ENCODE assay signal across 9 cellular contexts in genomic region chr3:69948246-69948862, GRCh38. TPM values are rescaled to one million over a fixed set of nuclear protein-coding genes. Genes with fewer than 3 reads are reported as not detected.
A peak's percentile ranks its signal among the peaks of the same experiment; 100 is the strongest.
DNase-seq lines count a peak whose midpoint lies in the region; ATAC-seq and TF ChIP-seq lines count a peak whose summit lies in the region.
"Had no signal": no experiment of that assay in that cellular context is flagged by ENCODE, and none has a peak within 500 bp of the region (broad histone marks: within the 10 kb centered on the region; RNA-seq: fewer than 3 reads in every experiment).

No MANE protein-coding gene starts in this region.

- intact Hi-C loops in activated CD8-positive, alpha-beta T cell treated with anti-CD3 and anti-CD28 coated beads for 36 hours (cut with micrococcal nuclease), result no loop called here
- intact Hi-C loops in esophagus muscularis mucosa (cut with DNase I), result loop anchor here (5.0 to 10.0 kb wide), 2 partner anchors 154 to 646 kb away; no protein-coding TSS in a partner anchor

- no peak overlapping the region for H3K4me3 ChIP-seq in NT2/D1 (ENCODE audit: insufficient read length, low read depth)
- H3K4me3 ChIP-seq in esophagus muscularis mucosa, result no peak overlapping the region

- H3K4me1 ChIP-seq in NT2/D1 (ENCODE audit: insufficient read depth, insufficient read length) (no peaks in the 10 kb centered on the region), esophagus muscularis mucosa (peaks cover 7 to 28% (median 26%) of the 10 kb centered on the region in 4 donors)

- TF ChIP-seq EP300 in esophagus muscularis mucosa (IDR thresholded peaks at IDR 0.05), result no peak

- H3K4me3 Mint-ChIP-seq in activated CD8-positive, alpha-beta T cell treated with anti-CD3 and anti-CD28 coated beads for 36 hours, result no peak overlapping the region
- H3K4me3 Mint-ChIP-seq in activated CD8-positive, alpha-beta T cell treated with anti-CD3 and anti-CD28 coated beads, Interleukin-2, amount 10 ng/mL, durations not matched to agents 7 days and 5 days, result no peak overlapping the region
- no peak overlapping the region for H3K4me3 Mint-ChIP-seq in progenitor cell of endocrine pancreas (ENCODE audit: low read depth)
- H3K4me3 Mint-ChIP-seq in activated T-cell treated with anti-CD3 and anti-CD28 coated beads, Interleukin-2, amount 50 U/mL, for 72 hours, result no peak overlapping the region
- H3K4me3 Mint-ChIP-seq: central memory CD8-positive, alpha-beta T cell had no signal

- POLR2A ChIA-PET in activated CD8-positive, alpha-beta T cell treated with anti-CD3 and anti-CD28 coated beads for 36 hours (lab: Charles Lee), result interaction anchor here (0.6 kb wide), 1 partner anchor 9 kb away, joined by 3 read pairs; no protein-coding TSS in a partner anchor
- POLR2A ChIA-PET in activated CD8-positive, alpha-beta T cell treated with anti-CD3 and anti-CD28 coated beads, Interleukin-2, amount 10 ng/mL, durations not matched to agents 7 days and 5 days (lab: Charles Lee), result no interaction called here

- peak overlapping the region in 2 of 4 donors; percentile 8 to 28 for H3K27ac ChIP-seq in esophagus muscularis mucosa (replicated peaks in 1 of 4)

- WGBS in esophagus muscularis mucosa, result 8% methylated on average over 4 of the region's 4 CpGs

- no peak overlapping the region for H3K27ac Mint-ChIP-seq in activated CD8-positive, alpha-beta T cell treated with anti-CD3 and anti-CD28 coated beads for 36 hours
- no peak overlapping the region for H3K27ac Mint-ChIP-seq in activated CD8-positive, alpha-beta T cell treated with anti-CD3 and anti-CD28 coated beads, Interleukin-2, amount 10 ng/mL, durations not matched to agents 7 days and 5 days
- H3K27ac Mint-ChIP-seq in progenitor cell of endocrine pancreas, result no peak overlapping the region
- no peak overlapping the region for H3K27ac Mint-ChIP-seq in activated T-cell treated with anti-CD3 and anti-CD28 coated beads, Interleukin-2, amount 50 U/mL, for 72 hours

- TF ChIP-seq POLR2A in esophagus muscularis mucosa (IDR thresholded peaks at IDR 0.05; ENCODE audit: low read depth), result no peak

- H3K9me3 Mint-ChIP-seq in activated CD8-positive, alpha-beta T cell treated with anti-CD3 and anti-CD28 coated beads for 36 hours, result no peaks in the 10 kb centered on the region
- H3K9me3 Mint-ChIP-seq in activated CD8-positive, alpha-beta T cell treated with anti-CD3 and anti-CD28 coated beads, Interleukin-2, amount 10 ng/mL, durations not matched to agents 7 days and 5 days (ENCODE audit: insufficient read depth), result no peaks in the 10 kb centered on the region
- H3K9me3 Mint-ChIP-seq in progenitor cell of endocrine pancreas (ENCODE audit: low read depth), result no peaks in the 10 kb centered on the region
- no peaks in the 10 kb centered on the region for H3K9me3 Mint-ChIP-seq in activated T-cell treated with anti-CD3 and anti-CD28 coated beads, Interleukin-2, amount 50 U/mL, for 72 hours
- H3K9me3 Mint-ChIP-seq: central memory CD8-positive, alpha-beta T cell had no signal

- DNase-seq in activated CD8-positive, alpha-beta T cell treated with anti-CD3 and anti-CD28 coated beads for 36 hours, result no peak
- DNase-seq in activated CD8-positive, alpha-beta T cell treated with anti-CD3 and anti-CD28 coated beads, Interleukin-2, amount 10 ng/mL, durations not matched to agents 7 days and 5 days, result no peak
- DNase-seq in NT2/D1 (ENCODE audit: low read depth, low spot score), result peak; percentile 16
- no peak for DNase-seq in esophagus muscularis mucosa (ENCODE audit: extremely low spot score)
- no peak for DNase-seq in progenitor cell of endocrine pancreas (ENCODE audit: low spot score, unreplicated experiment)
- no peak for DNase-seq in activated naive CD4-positive, alpha-beta T cell treated with Interleukin-2 at 50 U/mL for 16 hours
- DNase-seq in epidermal melanocyte (ENCODE audit: insufficient read length, low spot score), result no peak
- DNase-seq in activated T-cell treated with anti-CD3 and anti-CD28 coated beads, Interleukin-2, amount 50 U/mL, for 72 hours, result no peak

- CTCF ChIA-PET in activated CD8-positive, alpha-beta T cell treated with anti-CD3 and anti-CD28 coated beads for 36 hours (lab: Charles Lee), result interaction anchor here (1.0 kb wide), 1 partner anchor 28 kb away, joined by 3 read pairs; no protein-coding TSS in a partner anchor
- CTCF ChIA-PET in activated CD8-positive, alpha-beta T cell treated with anti-CD3 and anti-CD28 coated beads, Interleukin-2, amount 10 ng/mL, durations not matched to agents 7 days and 5 days (lab: Charles Lee), result no interaction called here

- TF ChIP-seq CTCF in activated CD8-positive, alpha-beta T cell treated with anti-CD3 and anti-CD28 coated beads for 36 hours (IDR thresholded peaks at IDR 0.05), result peak; percentile 72
- TF ChIP-seq CTCF in esophagus muscularis mucosa (IDR thresholded peaks at IDR 0.05), result peak; percentile 59 to 70 (median 61)
- TF ChIP-seq CTCF in progenitor cell of endocrine pancreas (IDR thresholded peaks at IDR 0.05; ENCODE audit: unreplicated experiment), result peak; percentile 81

- H3K36me3 Mint-ChIP-seq in activated CD8-positive, alpha-beta T cell treated with anti-CD3 and anti-CD28 coated beads for 36 hours (ENCODE audit: low read depth), result no peaks in the 10 kb centered on the region
- no peaks in the 10 kb centered on the region for H3K36me3 Mint-ChIP-seq in activated CD8-positive, alpha-beta T cell treated with anti-CD3 and anti-CD28 coated beads, Interleukin-2, amount 10 ng/mL, durations not matched to agents 7 days and 5 days (ENCODE audit: low read depth)
- H3K36me3 Mint-ChIP-seq in progenitor cell of endocrine pancreas (ENCODE audit: insufficient read depth), result no peaks in the 10 kb centered on the region
- no peaks in the 10 kb centered on the region for H3K36me3 Mint-ChIP-seq in activated T-cell treated with anti-CD3 and anti-CD28 coated beads, Interleukin-2, amount 50 U/mL, for 72 hours (ENCODE audit: insufficient read depth in 2 of 2)

- peaks cover 1% of the 10 kb centered on the region for H3K27me3 Mint-ChIP-seq in activated CD8-positive, alpha-beta T cell treated with anti-CD3 and anti-CD28 coated beads for 36 hours
- no peaks in the 10 kb centered on the region for H3K27me3 Mint-ChIP-seq in activated CD8-positive, alpha-beta T cell treated with anti-CD3 and anti-CD28 coated beads, Interleukin-2, amount 10 ng/mL, durations not matched to agents 7 days and 5 days (ENCODE audit: low read depth)
- no peaks in the 10 kb centered on the region for H3K27me3 Mint-ChIP-seq in progenitor cell of endocrine pancreas
- no peaks in the 10 kb centered on the region for H3K27me3 Mint-ChIP-seq in activated T-cell treated with anti-CD3 and anti-CD28 coated beads, Interleukin-2, amount 50 U/mL, for 72 hours (ENCODE audit: low read depth)
- H3K27me3 Mint-ChIP-seq: central memory CD8-positive, alpha-beta T cell had no signal

- no peak overlapping the region for H3K9ac ChIP-seq in NT2/D1 (ENCODE audit: insufficient read length, low read depth)

- H3K9me3 ChIP-seq in NT2/D1 (ENCODE audit: insufficient read depth, low read length) (no peaks in the 10 kb centered on the region), esophagus muscularis mucosa (no peaks in the 10 kb centered on the region)

- H3K36me3 ChIP-seq in NT2/D1 (ENCODE audit: insufficient read depth, insufficient read length, low read length) (no peaks in the 10 kb centered on the region), esophagus muscularis mucosa (peaks cover 9 to 46% (median 21%) of the 10 kb centered on the region in 4 donors)

- no peak for ATAC-seq in activated CD8-positive, alpha-beta T cell treated with anti-CD3 and anti-CD28 coated beads for 36 hours
- ATAC-seq in activated CD8-positive, alpha-beta T cell treated with anti-CD3 and anti-CD28 coated beads, Interleukin-2, amount 10 ng/mL, durations not matched to agents 7 days and 5 days, result no peak
- ATAC-seq in activated T-cell treated with anti-CD3 and anti-CD28 coated beads, Interleukin-2, amount 50 U/mL, for 72 hours (replicated peaks in 1 of 2), result no peak

- H3K4me1 Mint-ChIP-seq in activated CD8-positive, alpha-beta T cell treated with anti-CD3 and anti-CD28 coated beads for 36 hours (ENCODE audit: low read depth), result no peaks in the 10 kb centered on the region
- no peaks in the 10 kb centered on the region for H3K4me1 Mint-ChIP-seq in activated CD8-positive, alpha-beta T cell treated with anti-CD3 and anti-CD28 coated beads, Interleukin-2, amount 10 ng/mL, durations not matched to agents 7 days and 5 days (ENCODE audit: low read depth)
- H3K4me1 Mint-ChIP-seq in progenitor cell of endocrine pancreas (ENCODE audit: low read depth), result peaks cover 24% of the 10 kb centered on the region
- H3K4me1 Mint-ChIP-seq in activated T-cell treated with anti-CD3 and anti-CD28 coated beads, Interleukin-2, amount 50 U/mL, for 72 hours (ENCODE audit: low read depth), result no peaks in the 10 kb centered on the region
- H3K4me1 Mint-ChIP-seq: central memory CD8-positive, alpha-beta T cell had no signal

- H3K27me3 ChIP-seq in NT2/D1 (ENCODE audit: insufficient read depth, insufficient read length) (no peaks in the 10 kb centered on the region), esophagus muscularis mucosa (no peaks in the 10 kb centered on the region)

RNA-seq across cellular contexts. Expression of gene SAMMSON, which starts 51.2 kb away (rescaled TPM):
- not detected for total RNA-seq in activated CD8-positive, alpha-beta T cell treated with anti-CD3 and anti-CD28 coated beads for 36 hours
- not detected for total RNA-seq in activated CD8-positive, alpha-beta T cell treated with anti-CD3 and anti-CD28 coated beads, Interleukin-2, amount 10 ng/mL, durations not matched to agents 7 days and 5 days
- total RNA-seq in esophagus muscularis mucosa (1 to 10 TPM; 1.5 to 4.2 (median 2.5) TPM), progenitor cell of endocrine pancreas (0.17 TPM in 1 of 2 replicates, not detected in the other)
- total RNA-seq in activated T-cell treated with anti-CD3 and anti-CD28 coated beads, Interleukin-2, amount 50 U/mL, for 72 hours, result not detected
